Comparison of ENCODE assay signal across 18 cellular contexts in the genomic region with DNA sequence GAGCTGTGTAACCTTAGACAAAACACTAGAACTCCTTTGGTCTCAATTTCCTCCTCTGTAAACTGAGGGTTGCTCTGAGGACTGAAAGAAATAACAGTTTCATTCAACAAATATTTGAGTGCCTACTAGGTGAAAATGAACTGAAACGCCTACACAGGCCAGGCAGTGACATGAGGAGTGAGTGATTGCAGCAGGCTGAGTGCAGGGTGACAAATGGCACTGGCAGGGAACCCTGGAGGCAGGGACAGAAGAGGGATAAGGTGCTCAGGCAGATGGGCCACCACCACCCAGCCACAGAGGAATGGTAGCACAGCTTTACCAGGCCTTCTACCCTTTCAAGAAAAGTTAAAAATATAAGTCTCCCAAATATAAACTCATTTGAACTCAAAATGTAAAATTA.
DNase-seq lines count a peak whose midpoint lies in the region; FAIRE-seq lines count a peak whose summit lies in the region.
"Had no signal": no experiment of that assay in that cellular context is flagged by ENCODE, and none has a peak within 500 bp of the region (broad histone marks: within the 10 kb centered on the region; RNA-seq: fewer than 3 reads in every experiment).

No MANE protein-coding gene starts in this region.

- DNase-seq in D341Med (ENCODE audit: low spot score) (peak; percentile 36), NCI-H82 treated with DMSO at 0.1 percent for 48 hours (lab: John Stamatoyannopoulos, UW; ENCODE audit: unreplicated experiment) (peak; percentile 10), head of caudate nucleus (peak in 22 of 42 donors; percentile 12 to 71 (median 37)), putamen (ENCODE audit: low spot score) (peak; percentile 34), GM19239 (ENCODE audit: insufficient read length, low spot score) (no peak), AML-193 (lab: John Stamatoyannopoulos, UW) (no peak)
- DNase-seq in activated CD8-positive, alpha-beta memory T cell treated with anti-CD3 and anti-CD28 coated beads for 24 hours = no peak
- DNase-seq: activated CD4-positive, CD25-positive, alpha-beta regulatory T cell; CD8-positive, alpha-beta memory T cell; central memory CD4-positive, alpha-beta T cell; DND-41; effector CD8-positive, alpha-beta T cell; heart right ventricle; immature natural killer cell; lower lobe of right lung; NCI-H1417; NCI-H69; PC-3 had no signal

- FAIRE-seq in GM19239 (lab: Jason Lieb, UNC) = no peak

- intact Hi-C loops in head of caudate nucleus (cut with DNase I) = loop anchor here (10.0 kb wide), 1 partner anchor 114 kb away; no protein-coding TSS in a partner anchor

Comparison
In these comparisons a context has a peak if more than half of its experiments do, and no peak if none do; other contexts are left out.
1. DNase-seq: peak in D341Med (single experiment), NCI-H82 treated with DMSO at 0.1 percent for 48 hours (single experiment), head of caudate nucleus (22 of 42) and putamen (single experiment); none in activated CD8-positive, alpha-beta memory T cell treated with anti-CD3 and anti-CD28 coated beads for 24 hours (single experiment), GM19239 (single experiment) and AML-193 (0 of 2).